ENCODE assay signal across 1 cellular context in the genomic region with DNA sequence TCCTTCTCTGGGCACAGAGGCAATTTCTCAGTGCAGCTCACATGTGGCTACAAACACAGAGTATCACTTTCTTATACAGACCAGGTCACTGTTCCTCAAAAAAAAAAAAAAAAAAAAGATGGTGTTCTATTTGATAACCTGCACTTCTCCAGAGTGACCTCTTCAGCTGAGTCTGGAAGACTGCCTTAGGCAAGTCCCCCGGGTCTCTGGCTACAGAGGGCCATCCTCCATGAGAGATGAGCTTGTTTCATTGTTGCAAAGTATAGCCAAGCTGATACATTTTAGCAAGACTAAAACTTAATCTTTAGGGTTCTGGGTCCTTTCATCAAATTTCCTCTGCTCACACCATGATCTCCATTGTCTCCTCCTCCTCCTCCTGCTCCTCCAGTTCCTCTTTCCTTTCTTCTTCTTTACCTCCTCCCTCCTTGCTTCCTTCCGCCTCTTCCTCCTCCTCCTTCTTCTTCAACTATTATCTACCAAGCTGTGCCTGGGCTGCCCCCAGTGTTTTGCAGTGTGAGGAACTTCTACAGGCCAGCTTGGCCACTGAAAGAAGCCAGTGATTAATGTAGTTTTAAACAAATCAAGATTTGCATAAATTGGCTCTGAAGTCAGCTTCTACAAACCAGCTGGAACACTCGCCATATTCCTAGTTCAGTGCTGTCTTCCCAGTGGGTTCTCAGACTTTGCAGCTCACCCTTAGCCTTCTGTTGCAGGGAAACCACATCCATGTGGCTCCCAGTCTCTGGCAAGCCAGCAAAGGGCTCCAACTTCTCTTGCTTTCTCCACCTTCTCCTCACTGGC.
TF ChIP-seq lines count a peak whose summit lies in the region.

No MANE protein-coding gene starts in this region.

TF ChIP-seq in HepG2, 621 proteins besides CTCF, POLR2A, EP300 and RAD21 (continued from another document):
- TF ChIP-seq, protein P1, sequence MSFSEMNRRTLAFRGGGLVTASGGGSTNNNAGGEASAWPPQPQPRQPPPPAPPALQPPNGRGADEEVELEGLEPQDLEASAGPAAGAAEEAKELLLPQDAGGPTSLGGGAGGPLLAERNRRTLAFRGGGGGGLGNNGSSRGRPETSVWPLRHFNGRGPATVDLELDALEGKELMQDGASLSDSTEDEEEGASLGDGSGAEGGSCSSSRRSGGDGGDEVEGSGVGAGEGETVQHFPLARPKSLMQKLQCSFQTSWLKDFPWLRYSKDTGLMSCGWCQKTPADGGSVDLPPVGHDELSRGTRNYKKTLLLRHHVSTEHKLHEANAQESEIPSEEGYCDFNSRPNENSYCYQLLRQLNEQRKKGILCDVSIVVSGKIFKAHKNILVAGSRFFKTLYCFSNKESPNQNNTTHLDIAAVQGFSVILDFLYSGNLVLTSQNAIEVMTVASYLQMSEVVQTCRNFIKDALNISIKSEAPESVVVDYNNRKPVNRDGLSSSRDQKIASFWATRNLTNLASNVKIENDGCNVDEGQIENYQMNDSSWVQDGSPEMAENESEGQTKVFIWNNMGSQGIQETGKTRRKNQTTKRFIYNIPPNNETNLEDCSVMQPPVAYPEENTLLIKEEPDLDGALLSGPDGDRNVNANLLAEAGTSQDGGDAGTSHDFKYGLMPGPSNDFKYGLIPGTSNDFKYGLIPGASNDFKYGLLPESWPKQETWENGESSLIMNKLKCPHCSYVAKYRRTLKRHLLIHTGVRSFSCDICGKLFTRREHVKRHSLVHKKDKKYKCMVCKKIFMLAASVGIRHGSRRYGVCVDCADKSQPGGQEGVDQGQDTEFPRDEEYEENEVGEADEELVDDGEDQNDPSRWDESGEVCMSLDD (CRISPR knock-in tag; IDR thresholded peaks at IDR 0.05; ENCODE audit: borderline replicate concordance), result no peak
- TF ChIP-seq, protein P2, sequence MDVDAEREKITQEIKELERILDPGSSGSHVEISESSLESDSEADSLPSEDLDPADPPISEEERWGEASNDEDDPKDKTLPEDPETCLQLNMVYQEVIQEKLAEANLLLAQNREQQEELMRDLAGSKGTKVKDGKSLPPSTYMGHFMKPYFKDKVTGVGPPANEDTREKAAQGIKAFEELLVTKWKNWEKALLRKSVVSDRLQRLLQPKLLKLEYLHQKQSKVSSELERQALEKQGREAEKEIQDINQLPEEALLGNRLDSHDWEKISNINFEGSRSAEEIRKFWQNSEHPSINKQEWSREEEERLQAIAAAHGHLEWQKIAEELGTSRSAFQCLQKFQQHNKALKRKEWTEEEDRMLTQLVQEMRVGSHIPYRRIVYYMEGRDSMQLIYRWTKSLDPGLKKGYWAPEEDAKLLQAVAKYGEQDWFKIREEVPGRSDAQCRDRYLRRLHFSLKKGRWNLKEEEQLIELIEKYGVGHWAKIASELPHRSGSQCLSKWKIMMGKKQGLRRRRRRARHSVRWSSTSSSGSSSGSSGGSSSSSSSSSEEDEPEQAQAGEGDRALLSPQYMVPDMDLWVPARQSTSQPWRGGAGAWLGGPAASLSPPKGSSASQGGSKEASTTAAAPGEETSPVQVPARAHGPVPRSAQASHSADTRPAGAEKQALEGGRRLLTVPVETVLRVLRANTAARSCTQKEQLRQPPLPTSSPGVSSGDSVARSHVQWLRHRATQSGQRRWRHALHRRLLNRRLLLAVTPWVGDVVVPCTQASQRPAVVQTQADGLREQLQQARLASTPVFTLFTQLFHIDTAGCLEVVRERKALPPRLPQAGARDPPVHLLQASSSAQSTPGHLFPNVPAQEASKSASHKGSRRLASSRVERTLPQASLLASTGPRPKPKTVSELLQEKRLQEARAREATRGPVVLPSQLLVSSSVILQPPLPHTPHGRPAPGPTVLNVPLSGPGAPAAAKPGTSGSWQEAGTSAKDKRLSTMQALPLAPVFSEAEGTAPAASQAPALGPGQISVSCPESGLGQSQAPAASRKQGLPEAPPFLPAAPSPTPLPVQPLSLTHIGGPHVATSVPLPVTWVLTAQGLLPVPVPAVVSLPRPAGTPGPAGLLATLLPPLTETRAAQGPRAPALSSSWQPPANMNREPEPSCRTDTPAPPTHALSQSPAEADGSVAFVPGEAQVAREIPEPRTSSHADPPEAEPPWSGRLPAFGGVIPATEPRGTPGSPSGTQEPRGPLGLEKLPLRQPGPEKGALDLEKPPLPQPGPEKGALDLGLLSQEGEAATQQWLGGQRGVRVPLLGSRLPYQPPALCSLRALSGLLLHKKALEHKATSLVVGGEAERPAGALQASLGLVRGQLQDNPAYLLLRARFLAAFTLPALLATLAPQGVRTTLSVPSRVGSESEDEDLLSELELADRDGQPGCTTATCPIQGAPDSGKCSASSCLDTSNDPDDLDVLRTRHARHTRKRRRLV (CRISPR knock-in tag; IDR thresholded peaks at IDR 0.05), result no peak
- TF ChIP-seq ZNF720 (CRISPR knock-in tag; IDR thresholded peaks at IDR 0.05), result no peak
- no peak for TF ChIP-seq REL (CRISPR knock-in tag; conservative IDR thresholded peaks at IDR 0.05)
- no peak for TF ChIP-seq RXRB (CRISPR knock-in tag; IDR thresholded peaks at IDR 0.05; ENCODE audit: borderline replicate concordance)
